ENCODE assay signal across 16 cellular contexts in the genomic region with DNA sequence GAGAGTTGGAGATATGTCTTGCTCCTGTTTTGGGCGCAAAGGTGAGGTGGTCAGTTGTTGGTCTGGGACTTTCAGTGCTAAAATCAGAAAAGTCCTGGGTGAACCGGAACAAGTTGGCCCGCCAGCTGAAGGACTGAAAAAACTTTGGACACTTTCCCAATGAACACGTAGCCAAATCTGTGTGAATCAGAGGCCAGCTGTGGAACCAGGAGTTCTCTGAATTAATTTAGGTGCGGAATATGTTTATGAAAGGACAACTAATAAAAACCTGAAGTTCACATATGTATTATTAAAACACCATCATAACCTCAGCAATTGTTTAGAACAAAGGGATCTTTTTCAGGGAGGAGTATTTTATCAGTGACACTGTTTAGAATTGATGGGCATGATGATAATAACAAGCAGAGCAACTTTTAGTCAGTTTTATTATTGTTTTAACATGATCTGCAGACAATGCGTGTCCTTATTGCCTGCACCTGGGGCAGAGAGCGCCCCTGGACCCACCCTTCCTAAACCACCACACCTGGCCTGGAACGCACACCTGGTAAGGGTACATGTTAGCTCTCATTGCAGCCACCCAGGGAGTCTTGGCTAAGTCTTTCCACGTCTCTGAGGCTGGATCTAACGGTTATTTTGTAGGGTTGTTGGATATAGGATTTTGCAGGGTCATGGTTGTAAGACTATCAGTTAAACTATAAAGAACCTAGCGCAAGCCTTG. TPM values are rescaled to one million over a fixed set of nuclear protein-coding genes. Genes with fewer than 3 reads are reported as not detected.
DNase-seq lines count a peak whose midpoint lies in the region; ATAC-seq and TF ChIP-seq lines count a peak whose summit lies in the region.
"Had no signal": no experiment of that assay in that cellular context is flagged by ENCODE, and none has a peak within 500 bp of the region (broad histone marks: within the 10 kb centered on the region; RNA-seq: fewer than 3 reads in every experiment).

No MANE protein-coding gene starts in this region.

- TF ChIP-seq POLR2A in adrenal gland (IDR thresholded peaks at IDR 0.05) (no peak), spleen (IDR thresholded peaks at IDR 0.05) (no peak)

- peaks cover 0 to 4% of the 10 kb centered on the region in 2 donors for H3K4me1 ChIP-seq in adrenal gland (replicated peaks in 1 of 2)
- no peaks in the 10 kb centered on the region for H3K4me1 ChIP-seq in spleen

- ATAC-seq in HG02884 (IDR thresholded peaks at IDR 0.05; ENCODE audit: unreplicated experiment), result no peak
- no peak for ATAC-seq in natural killer cell
- ATAC-seq: heart right ventricle, T-helper 17 cell had no signal

- H3K27ac ChIP-seq in adrenal gland (no peak overlapping the region), spleen (no peak overlapping the region)
- H3K27ac ChIP-seq: PC-9, suprapubic skin had no signal

- H3K36me3 ChIP-seq in adrenal gland (replicated peaks in 1 of 2), result no peaks in the 10 kb centered on the region
- H3K36me3 ChIP-seq in spleen, result peaks cover 0 to 5% (median 0%) of the 10 kb centered on the region in 6 donors
- H3K36me3 ChIP-seq: heart right ventricle, suprapubic skin had no signal

- H3K4me3 Mint-ChIP-seq in natural killer cell, result no peak overlapping the region
- H3K4me3 Mint-ChIP-seq: activated T-cell treated with anti-CD3 and anti-CD28 coated beads, Interleukin-2, amount 50 U/mL, for 24 hours; neural crest cell; T-helper 17 cell had no signal

- no peaks in the 10 kb centered on the region for H3K9me3 Mint-ChIP-seq in natural killer cell
- H3K9me3 Mint-ChIP-seq: activated T-cell treated with anti-CD3 and anti-CD28 coated beads, Interleukin-2, amount 50 U/mL, for 24 hours; neural crest cell had no signal

- H3K27me3 ChIP-seq in adrenal gland (peaks cover 4% of the 10 kb centered on the region), spleen (replicated peaks in 1 of 7) (peaks cover 0 to 11% (median 0%) of the 10 kb centered on the region in 7 donors)
- H3K27me3 ChIP-seq: heart right ventricle, suprapubic skin had no signal

- WGBS in adrenal gland, 4 donors, result 51 to 59% (median 54%) methylated on average over 11 of the region's 11 CpGs
- 71 to 88% (median 87%) methylated on average over 11 of the region's 11 CpGs for WGBS in spleen, 5 donors

- TF ChIP-seq CTCF in adrenal gland (IDR thresholded peaks at IDR 0.05), result no peak
- TF ChIP-seq CTCF in foreskin fibroblast (IDR thresholded peaks at IDR 0.05; ENCODE audit: low read depth, low read length), result no peak
- TF ChIP-seq CTCF in spleen (IDR thresholded peaks at IDR 0.05 in 8 of 11, conservative IDR thresholded peaks at IDR 0.05 in 3 of 11), result no peak
- TF ChIP-seq CTCF in natural killer cell (IDR thresholded peaks at IDR 0.05), result no peak

- intact Hi-C loops in adrenal gland (cut with DNase I) (no loop called here), spleen (cut with DNase I; ENCODE audit: low total_unique reads) (no loop called here), natural killer cell (cut with micrococcal nuclease) (no loop called here)

- peak; percentile 21 for DNase-seq in NCI-H146 (lab: John Stamatoyannopoulos, UW)
- DNase-seq in NCI-H146 treated with DMSO at 0.1 percent for 48 hours (lab: John Stamatoyannopoulos, UW; ENCODE audit: unreplicated experiment), result no peak
- peak; percentile 28 to 66 (median 55) for DNase-seq in adrenal gland
- peak; percentile 53 to 81 for DNase-seq in foreskin fibroblast
- DNase-seq in spleen, result peak; percentile 13
- no peak for DNase-seq in effector CD8-positive, alpha-beta T cell (lab: John Stamatoyannopoulos, UW)
- no peak for DNase-seq in natural killer cell
- DNase-seq: activated T-cell treated with anti-CD3 and anti-CD28 coated beads, Interleukin-2, amount 50 U/mL, for 24 hours; heart right ventricle; left cardiac atrium; NCI-H1092 treated with DMSO at 0.1 percent for 48 hours; PC-9; T-helper 17 cell had no signal

- H3K4me1 Mint-ChIP-seq in natural killer cell, result no peaks in the 10 kb centered on the region

- H3K27ac Mint-ChIP-seq in natural killer cell, result no peak overlapping the region
- H3K27ac Mint-ChIP-seq: activated T-cell treated with anti-CD3 and anti-CD28 coated beads, Interleukin-2, amount 50 U/mL, for 24 hours; T-helper 17 cell had no signal

- peaks cover 0 to 15% of the 10 kb centered on the region in 2 donors for H3K27me3 Mint-ChIP-seq in natural killer cell (ENCODE audit: low read depth in 2 of 2)

- H3K4me3 ChIP-seq in adrenal gland (no peak overlapping the region), foreskin fibroblast (ENCODE audit: low read depth in 1 of 2, low read length in 2 of 2) (no peak overlapping the region), spleen (no peak overlapping the region)
- H3K4me3 ChIP-seq: heart right ventricle, PC-9, suprapubic skin had no signal

- no peaks in the 10 kb centered on the region for H3K9me3 ChIP-seq in adrenal gland (replicated peaks in 1 of 3)
- no peaks in the 10 kb centered on the region for H3K9me3 ChIP-seq in spleen
- H3K9me3 ChIP-seq: heart right ventricle, suprapubic skin had no signal

- no peaks in the 10 kb centered on the region for H3K36me3 Mint-ChIP-seq in natural killer cell

RNA-seq across cellular contexts. Expression of a gene that starts 9.9 kb away (rescaled TPM):
- 10 to 100 TPM; 11.0 to 74.0 (median 23.1) TPM for total RNA-seq in adrenal gland
- polyA plus RNA-seq in adrenal gland, result 100 to 1,000 TPM in 1 of 3 donors, 10 to 100 TPM in 1, 1 to 10 TPM in 1; 6.4 to 204 (median 10.2) TPM
- 10 to 100 TPM; 28.9 to 84.3 (median 62.8) TPM for total RNA-seq in spleen
- 10 to 100 TPM; 38.0 to 78.1 (median 65.3) TPM for polyA plus RNA-seq in spleen
- 10 to 100 TPM; 38.7 to 85.4 (median 43.8) TPM for total RNA-seq in natural killer cell

Comparison
In these comparisons a context has a peak if more than half of its experiments do, and no peak if none do; other contexts are left out.
1. DNase-seq: peak in NCI-H146 (single experiment), adrenal gland (7 of 7), foreskin fibroblast (2 of 2) and spleen (single experiment); none in NCI-H146 treated with DMSO at 0.1 percent for 48 hours (single experiment), effector CD8-positive, alpha-beta T cell (single experiment) and natural killer cell (single experiment).